In the genomic region with DNA sequence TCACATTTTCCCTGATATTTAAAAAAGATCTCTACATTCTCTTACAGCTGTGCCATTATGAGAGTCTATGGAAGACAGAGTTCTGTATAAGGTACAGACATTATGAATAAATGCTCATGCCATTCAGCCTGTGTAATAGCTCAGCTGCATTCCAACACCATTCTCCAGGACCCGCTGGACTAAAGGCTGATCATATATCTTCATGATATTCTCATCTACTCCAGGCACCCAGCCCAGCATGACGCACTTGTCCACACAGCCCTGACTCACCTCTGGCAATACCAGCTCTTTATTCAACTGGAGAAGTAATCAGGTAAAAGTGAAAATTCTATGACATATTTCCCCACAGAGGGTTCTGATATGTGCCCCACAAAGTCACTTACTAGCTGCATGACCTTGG, we compare ENCODE assay signal across 27 cellular contexts.
DNase-seq lines count a peak whose midpoint lies in the region; ATAC-seq and TF ChIP-seq lines count a peak whose summit lies in the region.
"Had no signal": no experiment of that assay in that cellular context is flagged by ENCODE, and none has a peak within 500 bp of the region (broad histone marks: within the 10 kb centered on the region; RNA-seq: fewer than 3 reads in every experiment).

No MANE protein-coding gene starts in this region.

- DNase-seq in AG08396 (ENCODE audit: low spot score) (peak; percentile 16), PC-3 (peak; percentile 86), brain microvascular endothelial cell (peak; percentile 24), iris pigment epithelial cell (ENCODE audit: low read depth) (peak; percentile 9), A172 (ENCODE audit: low spot score) (no peak), activated gamma-delta T cell (lab: John Stamatoyannopoulos, UW) (no peak), RPMI8226 (no peak)
- DNase-seq: activated CD4-positive, alpha-beta T cell treated with anti-CD3 and anti-CD28 coated beads for 1 hour; activated CD8-positive, alpha-beta memory T cell treated with anti-CD3 and anti-CD28 coated beads for 24 hours; activated naive CD4-positive, alpha-beta T cell treated with Interleukin-2 at 50 U/mL for 16 hours; activated T-cell treated with anti-CD3 and anti-CD28 coated beads, Interleukin-2, amount 50 U/mL, for 4 hours; amniotic stem cell; Calu3; effector CD4-positive, alpha-beta T cell; erythroblast; left cardiac atrium; mesenchymal stem cell; MM.1S; NCI-H1694; occipital lobe; SHP77; upper lobe of right lung had no signal

- no peak overlapping the region for H3K9ac ChIP-seq in PC-3 (ENCODE audit: low read length)

- no peaks in the 10 kb centered on the region for H3K9me2 ChIP-seq in PC-3 (replicated peaks; ENCODE audit: low read length)

- no TSS peak for BruUV-seq in PC-3 (replicated peaks; lab: Mats Ljungman, UMichigan)

- ATAC-seq in PC-3 (peak; percentile 99), GM18502 (IDR thresholded peaks at IDR 0.05; ENCODE audit: poor library complexity, unreplicated experiment) (no peak)
- ATAC-seq: activated T-cell treated with anti-CD3 and anti-CD28 coated beads, Interleukin-2, amount 50 U/mL, for 4 hours; HepG2; upper lobe of right lung had no signal

- POLR2A ChIA-PET in PC-3 (lab: Charles Lee; ENCODE audit: unreplicated experiment), result no interaction called here

- no peak overlapping the region for H2AFZ ChIP-seq in PC-3 (ENCODE audit: low read length)

- intact Hi-C loops in PC-3 (cut with micrococcal nuclease), result no loop called here

- H3K36me3 ChIP-seq in PC-3 (ENCODE audit: low read depth, low read length) (no peaks in the 10 kb centered on the region), brain microvascular endothelial cell (replicated peaks) (no peaks in the 10 kb centered on the region)
- H3K36me3 ChIP-seq: right atrium auricular region, upper lobe of right lung had no signal

- no peaks in the 10 kb centered on the region for H4K20me1 ChIP-seq in PC-3 (ENCODE audit: low read length)

- H3K4me3 ChIP-seq in PC-3 (ENCODE audit: low read length) (no peak overlapping the region), brain microvascular endothelial cell (ENCODE audit: low read depth, low read length) (no peak overlapping the region)
- H3K4me3 ChIP-seq: A549, right atrium auricular region, upper lobe of right lung had no signal

- TF ChIP-seq CTCF in PC-3 (conservative IDR thresholded peaks at IDR 0.05; ENCODE audit: low read depth, low read length) (no peak), brain microvascular endothelial cell (IDR thresholded peaks at IDR 0.05; ENCODE audit: low read depth, low read length, missing control alignments) (no peak)

- CTCF ChIA-PET in PC-3 (lab: Charles Lee), result no interaction called here

- no peaks in the 10 kb centered on the region for H3K27me3 ChIP-seq in PC-3 (ENCODE audit: low read length)
- H3K27me3 ChIP-seq in brain microvascular endothelial cell (replicated peaks), result no peaks in the 10 kb centered on the region
- H3K27me3 ChIP-seq: right atrium auricular region, upper lobe of right lung had no signal

- no peaks in the 10 kb centered on the region for H3K79me2 ChIP-seq in PC-3 (ENCODE audit: low read length)

- 0 out of 2 replicates have a peak overlapping the region, but pooled peaks have one; percentile 13 for H3K27ac ChIP-seq in PC-3 (ENCODE audit: low read length)
- H3K27ac ChIP-seq in brain microvascular endothelial cell, result no peak overlapping the region
- H3K27ac ChIP-seq: A549, C4-2B, right atrium auricular region, upper lobe of right lung had no signal

- in situ Hi-C loops in brain microvascular endothelial cell (cut with HindIII; ENCODE audit: low pct_ligation_motif_present, low sequenced_read_pairs), result no loop called here

- peaks cover 10% of the 10 kb centered on the region for H3K4me1 ChIP-seq in PC-3 (ENCODE audit: insufficient read depth, low read length)
- H3K4me1 ChIP-seq: A549, right atrium auricular region, upper lobe of right lung had no signal

- no peaks in the 10 kb centered on the region for H3F3A ChIP-seq in PC-3 (ENCODE audit: low read length, unreplicated experiment)

- H3K4me2 ChIP-seq in PC-3 (ENCODE audit: low read length), result peak overlapping the region; percentile 29; the same call in 1 of the 2 replicates
- H3K4me2 ChIP-seq: A549 had no signal

- H3K9me3 ChIP-seq in PC-3 (ENCODE audit: low read length), result no peaks in the 10 kb centered on the region
- H3K9me3 ChIP-seq: A549, right atrium auricular region, upper lobe of right lung had no signal

Comparison
In these comparisons a context has a peak if more than half of its experiments do, and no peak if none do; other contexts are left out.
1. DNase-seq: peak in AG08396 (single experiment), PC-3 (single experiment), brain microvascular endothelial cell (single experiment) and iris pigment epithelial cell (single experiment); none in A172 (single experiment), activated gamma-delta T cell (single experiment) and RPMI8226 (single experiment).